19 cellular contexts compared by ENCODE assay signal in the genomic region with DNA sequence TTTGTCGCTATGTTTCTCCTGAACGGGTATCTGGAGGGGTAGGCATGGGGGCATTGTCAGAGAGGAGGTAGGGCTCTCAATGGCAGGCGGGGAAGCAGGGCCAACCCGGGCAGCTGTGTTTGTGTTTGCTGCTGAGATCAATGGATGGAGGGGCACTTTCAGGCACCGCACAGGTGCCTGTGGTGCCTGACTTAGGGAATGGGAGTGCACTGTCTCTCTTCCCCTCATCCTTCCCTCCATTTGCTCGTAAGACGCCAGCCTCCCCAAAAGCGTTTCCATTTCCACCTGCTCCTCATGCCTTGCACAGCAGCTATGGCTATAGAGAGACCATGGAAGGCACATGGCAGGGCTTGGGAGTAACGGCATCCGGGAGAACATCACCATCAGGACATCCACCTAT.
A peak's percentile ranks its signal among the peaks of the same experiment; 100 is the strongest.
DNase-seq lines count a peak whose midpoint lies in the region; ATAC-seq and TF ChIP-seq lines count a peak whose summit lies in the region.
"Had no signal": no experiment of that assay in that cellular context is flagged by ENCODE, and none has a peak within 500 bp of the region (broad histone marks: within the 10 kb centered on the region; RNA-seq: fewer than 3 reads in every experiment).

No MANE protein-coding gene starts in this region.

- no peaks in the 10 kb centered on the region for H3K27me3 Mint-ChIP-seq in type B pancreatic cell
- H3K27me3 Mint-ChIP-seq: B cell had no signal

- peak overlapping the region; percentile 11 for H3K14ac ChIP-seq in neuronal stem cell (ENCODE audit: low read length)

- H3K9me3 ChIP-seq in right atrium auricular region, result no peaks in the 10 kb centered on the region
- H3K9me3 ChIP-seq in right cardiac atrium (ENCODE audit: control insufficient read depth, low read length), result no peaks in the 10 kb centered on the region
- H3K9me3 ChIP-seq in neuronal stem cell (replicated peaks in 1 of 2; ENCODE audit: control insufficient read depth in 2 of 2, insufficient read depth in 1 of 2, low read depth in 1 of 2, low read length in 2 of 2), result no peaks in the 10 kb centered on the region
- H3K9me3 ChIP-seq: BLaER1 treated with 17β-estradiol and CSF1 and Interleukin-3, amounts not matched to agents 10 nM and 100 nM had no signal

- intact Hi-C loops in right cardiac atrium (cut with DNase I), result no loop called here

- H3K27ac Mint-ChIP-seq in type B pancreatic cell, result no peak overlapping the region
- H3K27ac Mint-ChIP-seq: B cell; CD8-positive, alpha-beta T cell had no signal

- H3K27me3 ChIP-seq in right atrium auricular region (no peaks in the 10 kb centered on the region), right cardiac atrium (ENCODE audit: control insufficient read depth, insufficient read depth) (no peaks in the 10 kb centered on the region), neuronal stem cell (ENCODE audit: control insufficient read depth in 3 of 3, insufficient read depth in 3 of 3, low read depth in 1 of 3, low read length in 3 of 3) (no peaks in the 10 kb centered on the region)
- H3K27me3 ChIP-seq: BLaER1 treated with 17β-estradiol and CSF1 and Interleukin-3, amounts not matched to agents 10 nM and 100 nM had no signal

- H3K4me1 Mint-ChIP-seq in type B pancreatic cell (ENCODE audit: unreplicated experiment), result peaks cover 4% of the 10 kb centered on the region
- H3K4me1 Mint-ChIP-seq: B cell had no signal

- H2BK12ac ChIP-seq in neuronal stem cell (ENCODE audit: low read length), result no peak overlapping the region

- H3K36me3 Mint-ChIP-seq in type B pancreatic cell, result no peaks in the 10 kb centered on the region
- H3K36me3 Mint-ChIP-seq: CD8-positive, alpha-beta T cell had no signal

- H3K27ac ChIP-seq in right atrium auricular region (no peak overlapping the region), right cardiac atrium (ENCODE audit: low read length) (no peak overlapping the region), neuronal stem cell (replicated peaks; ENCODE audit: low read length) (no peak overlapping the region)
- H3K27ac ChIP-seq: BLaER1 treated with 17β-estradiol and CSF1 and Interleukin-3, amounts not matched to agents 10 nM and 100 nM; GM23248; HL-60 had no signal

- ATAC-seq in right cardiac atrium (no peak), GM21367 (IDR thresholded peaks at IDR 0.05; ENCODE audit: unreplicated experiment) (no peak)
- ATAC-seq: CD8-positive, alpha-beta T cell had no signal

- peak overlapping the region; percentile 51 for H2BK15ac ChIP-seq in neuronal stem cell (ENCODE audit: low read length)

- H2BK5ac ChIP-seq in neuronal stem cell (ENCODE audit: low read length), result no peak overlapping the region

- no peak overlapping the region for H3K18ac ChIP-seq in neuronal stem cell (ENCODE audit: low read length)

- no peak overlapping the region for H3K4me3 Mint-ChIP-seq in type B pancreatic cell
- H3K4me3 Mint-ChIP-seq: B cell; CD8-positive, alpha-beta T cell had no signal

- DNase-seq in right atrium auricular region (ENCODE audit: low spot score), result peak; percentile 18
- no peak for DNase-seq in right cardiac atrium
- peak; percentile 35 for DNase-seq in ecto neural progenitor cell (ENCODE audit: low spot score)
- no peak for DNase-seq in neuronal stem cell (ENCODE audit: low spot score)
- peak; percentile 53 for DNase-seq in type B pancreatic cell (ENCODE audit: extremely low spot score, unreplicated experiment)
- DNase-seq in NCI-H526 treated with DMSO at 0.1 percent for 48 hours (lab: John Stamatoyannopoulos, UW), result no peak
- no peak for DNase-seq in iPS-NIHi7 (ENCODE audit: extremely low spot score)
- DNase-seq: 8988T, Calu3, DMS79 treated with DMSO at 0.1 percent for 48 hours, GF-D8, GM23248, HCEC 1CT, IMR-90 had no signal

- H4K91ac ChIP-seq in neuronal stem cell (ENCODE audit: low read depth, low read length, poor library complexity), result no peak overlapping the region

- TF ChIP-seq CTCF in right atrium auricular region (IDR thresholded peaks at IDR 0.05) (no peak), type B pancreatic cell (conservative IDR thresholded peaks at IDR 0.05) (no peak)

- no peaks in the 10 kb centered on the region for H3K79me1 ChIP-seq in neuronal stem cell (ENCODE audit: low read depth, low read length)

- H3K4ac ChIP-seq in neuronal stem cell (ENCODE audit: low read length), result no peak overlapping the region

- 88% methylated on average over 10 of the region's 10 CpGs for WGBS in right cardiac atrium
- WGBS in neuronal stem cell (ENCODE audit: extremely low coverage in 2 of 2, insufficient read length in 2 of 2, insufficient replicate concordance in 1 of 2), 2 donors, result no CpG with 5 or more reads among the region's 10 CpGs

- H3K23ac ChIP-seq in neuronal stem cell (ENCODE audit: low read depth, low read length, poor library complexity), result no peak overlapping the region

- H3K9ac ChIP-seq in neuronal stem cell (ENCODE audit: low read depth, low read length, poor library complexity), result no peak overlapping the region
- H3K9ac ChIP-seq: BLaER1 treated with 17β-estradiol and CSF1 and Interleukin-3, amounts not matched to agents 10 nM and 100 nM; GM23248 had no signal

- H2AK5ac ChIP-seq in neuronal stem cell (ENCODE audit: low read depth, low read length), result no peak overlapping the region

- no peaks in the 10 kb centered on the region for H3K36me3 ChIP-seq in right atrium auricular region
- no peaks in the 10 kb centered on the region for H3K36me3 ChIP-seq in neuronal stem cell (replicated peaks in 1 of 2; ENCODE audit: control insufficient read depth in 2 of 2, insufficient read depth in 2 of 2, low read length in 2 of 2)
- H3K36me3 ChIP-seq: BLaER1 treated with 17β-estradiol and CSF1 and Interleukin-3, amounts not matched to agents 10 nM and 100 nM had no signal

- no peak overlapping the region for H4K8ac ChIP-seq in neuronal stem cell (ENCODE audit: low read depth, low read length)

- no peak overlapping the region for H3K4me2 ChIP-seq in neuronal stem cell (ENCODE audit: insufficient read depth, low read length, poor library complexity, severe bottlenecking)

- peaks cover 0 to 6% of the 10 kb centered on the region in 2 donors for H3K4me1 ChIP-seq in right atrium auricular region
- H3K4me1 ChIP-seq in right cardiac atrium (ENCODE audit: control insufficient read depth, insufficient read depth, low read length), result no peaks in the 10 kb centered on the region
- H3K4me1 ChIP-seq in neuronal stem cell (ENCODE audit: control insufficient read depth in 2 of 2, insufficient read depth in 1 of 2, low read depth in 1 of 2, low read length in 2 of 2), result no peaks in the 10 kb centered on the region

- H2BK120ac ChIP-seq in neuronal stem cell (ENCODE audit: low read depth, low read length), result no peak overlapping the region

- H3K4me3 ChIP-seq in right atrium auricular region (no peak overlapping the region), right cardiac atrium (ENCODE audit: low read length) (no peak overlapping the region), neuronal stem cell (ENCODE audit: low read length in 2 of 2) (no peak overlapping the region)
- H3K4me3 ChIP-seq: BLaER1 treated with 17β-estradiol and CSF1 and Interleukin-3, amounts not matched to agents 10 nM and 100 nM; GM23248 had no signal

- H2AFZ ChIP-seq in neuronal stem cell (ENCODE audit: low read length), result no peak overlapping the region
- H2AFZ ChIP-seq: GM23248 had no signal

- no peaks in the 10 kb centered on the region for H3K9me3 Mint-ChIP-seq in type B pancreatic cell
- H3K9me3 Mint-ChIP-seq: CD8-positive, alpha-beta T cell had no signal

Comparison
In these comparisons a context has a peak if more than half of its experiments do, and no peak if none do; other contexts are left out.
1. DNase-seq: peak in right atrium auricular region (single experiment), ecto neural progenitor cell (single experiment) and type B pancreatic cell (single experiment); none in right cardiac atrium (0 of 3), neuronal stem cell (single experiment), NCI-H526 treated with DMSO at 0.1 percent for 48 hours (single experiment) and iPS-NIHi7 (single experiment).